1 cellular context compared by ENCODE assay signal in genomic region chr9:135184661-135185459, GRCh38.
TF ChIP-seq lines count a peak whose summit lies in the region.

No MANE protein-coding gene starts in this region.

TF ChIP-seq in WTC11, 78 proteins besides CTCF, POLR2A, EP300 and RAD21 (continued from another document):
- TF ChIP-seq ERG (CRISPR knock-in tag; IDR thresholded peaks at IDR 0.05) (no peak), ATF2 (CRISPR knock-in tag; IDR thresholded peaks at IDR 0.05; ENCODE audit: borderline replicate concordance, low read depth) (no peak)
